In the genomic region with DNA sequence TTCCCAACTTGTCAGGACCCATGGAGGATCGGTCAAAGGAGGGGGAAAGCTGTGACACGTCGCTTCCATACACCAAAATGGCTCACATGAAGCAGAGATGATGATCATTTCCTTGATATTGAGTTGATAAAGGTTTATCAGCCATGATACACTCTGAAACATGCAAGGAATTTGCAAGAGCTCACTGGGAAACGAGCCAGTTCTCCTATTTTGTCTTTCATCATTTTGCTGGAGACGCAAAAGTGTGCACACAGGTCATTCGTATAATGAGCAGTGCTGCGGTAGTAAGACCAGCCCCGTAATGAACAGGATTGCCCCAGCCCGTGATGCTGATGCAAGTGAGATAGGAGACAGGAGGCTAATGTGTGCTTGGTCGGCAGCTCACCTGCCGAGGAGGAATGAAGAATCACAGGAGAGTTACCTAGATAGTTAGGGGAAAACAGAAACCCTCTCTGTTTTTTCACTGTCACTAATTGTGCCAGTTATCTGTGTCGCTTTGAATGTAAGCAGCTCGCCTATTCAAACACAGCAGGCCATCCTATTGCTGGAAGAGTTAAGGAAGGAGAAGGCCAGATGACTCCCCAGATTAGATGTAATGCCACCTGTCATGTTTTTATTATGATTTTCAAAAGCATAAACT, we compare ENCODE assay signal across 17 cellular contexts.
DNase-seq lines count a peak whose midpoint lies in the region; FAIRE-seq lines count a peak whose summit lies in the region.
"Had no signal": no experiment of that assay in that cellular context is flagged by ENCODE, and none has a peak within 500 bp of the region (broad histone marks: within the 10 kb centered on the region; RNA-seq: fewer than 3 reads in every experiment).

No MANE protein-coding gene starts in this region.

- peak; percentile 17 for FAIRE-seq in islet of Langerhans (lab: Jason Lieb, UNC)

- DNase-seq in NCI-H2171 treated with DMSO at 0.1 percent for 48 hours (lab: John Stamatoyannopoulos, UW), result peak; percentile 31
- DNase-seq in NCI-H2171 (lab: John Stamatoyannopoulos, UW), result no peak
- DNase-seq in astrocyte of the hippocampus (ENCODE audit: low read depth, low spot score), result peak; percentile 18
- DNase-seq in COR-L47 (lab: John Stamatoyannopoulos, UW), result no peak
- DNase-seq in kidney tubule cell (ENCODE audit: low spot score), result no peak
- no peak for DNase-seq in SIG-M5 treated with dmso at 0.1 percent for 504 hours (lab: John Stamatoyannopoulos, UW; ENCODE audit: unreplicated experiment)
- no peak for DNase-seq in NOMO-1 treated with DMSO at 0.1 percent for 48 hours (lab: John Stamatoyannopoulos, UW; ENCODE audit: unreplicated experiment)
- DNase-seq: CD4-positive, CD25-positive, alpha-beta regulatory T cell; DMS79 treated with DMSO at 0.1 percent for 48 hours; GM23248; KG1; NCI-H1436; NCI-H2081; NCI-H226; NCI-H774; PC-9 had no signal

Comparison
In these comparisons a context has a peak if more than half of its experiments do, and no peak if none do; other contexts are left out.
1. DNase-seq: peak in NCI-H2171 treated with DMSO at 0.1 percent for 48 hours (single experiment) and astrocyte of the hippocampus (single experiment); none in NCI-H2171 (single experiment), COR-L47 (single experiment), kidney tubule cell (single experiment), SIG-M5 treated with dmso at 0.1 percent for 504 hours (single experiment) and NOMO-1 treated with DMSO at 0.1 percent for 48 hours (single experiment).